In genomic region chr4:24535399-24535798, GRCh38 we compare ENCODE assay signal across 13 cellular contexts.
"Had no signal": no experiment of that assay in that cellular context is flagged by ENCODE, and none has a peak within 500 bp of the region (broad histone marks: within the 10 kb centered on the region; RNA-seq: fewer than 3 reads in every experiment).

No MANE protein-coding gene starts in this region.

- H3K27ac Mint-ChIP-seq: mesothelial cell of epicardium, neural progenitor cell had no signal

- H3K9me3 ChIP-seq: esophagus muscularis mucosa, ovary, spleen, thyroid gland had no signal

- H3K4me1 ChIP-seq: esophagus muscularis mucosa, neural progenitor cell, thyroid gland had no signal

- H3K27me3 ChIP-seq: esophagus muscularis mucosa, neural progenitor cell, ovary, spleen, thyroid gland had no signal

- H3K4me3 Mint-ChIP-seq: activated T-cell treated with anti-CD3 and anti-CD28 coated beads, Interleukin-2, amount 50 U/mL, for 4 hours; mesothelial cell of epicardium; neural progenitor cell had no signal

- H3K4me3 ChIP-seq: esophagus muscularis mucosa, lung, neural progenitor cell, ovary, spleen, thyroid gland had no signal

- DNase-seq: activated CD4-positive, CD25-positive, alpha-beta regulatory T cell; activated T-cell treated with anti-CD3 and anti-CD28 coated beads, Interleukin-2, amount 50 U/mL, for 4 hours; islet precursor cell; ovary; spleen; stimulated activated CD4-positive, alpha-beta T cell treated with anti-CD3 and anti-CD28 coated beads, Interleukin-1b, Interleukin-23, amount 100 ng/mL, for 48 hours; SW 1271; thyroid gland had no signal

- H3K36me3 ChIP-seq: ovary had no signal

- ATAC-seq: activated T-cell treated with anti-CD3 and anti-CD28 coated beads, Interleukin-2, amount 50 U/mL, for 4 hours; sciatic nerve had no signal

- H3K4me1 Mint-ChIP-seq: mesothelial cell of epicardium, neural progenitor cell had no signal

- H3K27ac ChIP-seq: esophagus muscularis mucosa, neural progenitor cell, ovary, spleen, thyroid gland had no signal

- H3K9me3 Mint-ChIP-seq: activated T-cell treated with anti-CD3 and anti-CD28 coated beads, Interleukin-2, amount 50 U/mL, for 4 hours; mesothelial cell of epicardium; neural progenitor cell had no signal
